ENCODE assay signal across 13 cellular contexts in genomic region chr6:135224037-135224647, GRCh38. TPM values are rescaled to one million over a fixed set of nuclear protein-coding genes. Genes with fewer than 3 reads are reported as not detected.
A peak's percentile ranks its signal among the peaks of the same experiment; 100 is the strongest.
DNase-seq lines count a peak whose midpoint lies in the region; ATAC-seq and TF ChIP-seq lines count a peak whose summit lies in the region.
"Had no signal": no experiment of that assay in that cellular context is flagged by ENCODE, and none has a peak within 500 bp of the region (broad histone marks: within the 10 kb centered on the region; RNA-seq: fewer than 3 reads in every experiment).

No MANE protein-coding gene starts in this region.

- peak overlapping the region; percentile 0 to 93 (median 86) for H3K27ac Mint-ChIP-seq in CD4-positive, alpha-beta memory T cell
- H3K27ac Mint-ChIP-seq in activated naive CD8-positive, alpha-beta T cell treated with anti-CD3 and anti-CD28 coated beads for 36 hours: peak overlapping the region; percentile 49
- H3K27ac Mint-ChIP-seq in naive B cell: peak overlapping the region; percentile 62 to 96 (median 90)

- H3K4me1 ChIP-seq in CD4-positive, alpha-beta memory T cell (ENCODE audit: insufficient read depth, low read length): peaks cover 6% of the 10 kb centered on the region
- peaks cover 70% of the 10 kb centered on the region for H3K4me1 ChIP-seq in KMS-11 (ENCODE audit: low read depth, poor library complexity, severe bottlenecking)
- H3K4me1 ChIP-seq: BLaER1, psoas muscle had no signal

- no peaks in the 10 kb centered on the region for H3K27me3 Mint-ChIP-seq in CD4-positive, alpha-beta memory T cell
- H3K27me3 Mint-ChIP-seq in activated naive CD8-positive, alpha-beta T cell treated with anti-CD3 and anti-CD28 coated beads for 36 hours: no peaks in the 10 kb centered on the region
- no peaks in the 10 kb centered on the region for H3K27me3 Mint-ChIP-seq in naive B cell

- peak overlapping the region in 1 of 2 donors; percentile 30 for H3K4me3 ChIP-seq in CD4-positive, alpha-beta memory T cell (ENCODE audit: low read length in 2 of 2)
- H3K4me3 ChIP-seq in KMS-11 (IDR thresholded peaks at IDR 0.05; ENCODE audit: insufficient read depth, low read depth, low read length): no peak overlapping the region
- H3K4me3 ChIP-seq: BLaER1, psoas muscle had no signal

- POLR2A ChIA-PET in CD4-positive, alpha-beta memory T cell (lab: Charles Lee; ENCODE audit: partially characterized antibody): no interaction called here

- peak overlapping the region; percentile 58 for H2AFZ ChIP-seq in KMS-11 (ENCODE audit: low read depth)

- no peaks in the 10 kb centered on the region for H3K9me3 Mint-ChIP-seq in CD4-positive, alpha-beta memory T cell
- no peaks in the 10 kb centered on the region for H3K9me3 Mint-ChIP-seq in activated naive CD8-positive, alpha-beta T cell treated with anti-CD3 and anti-CD28 coated beads for 36 hours
- H3K9me3 Mint-ChIP-seq in naive B cell: peaks cover 0 to 3% (median 0%) of the 10 kb centered on the region in 7 donors

- no peak for TF ChIP-seq POLR2A in GM18505 (IDR thresholded peaks at IDR 0.05; ENCODE audit: borderline replicate concordance, extremely low read depth, insufficient read depth, insufficient read length)

- no peak for TF ChIP-seq CTCF in KMS-11 (conservative IDR thresholded peaks at IDR 0.05; ENCODE audit: low read depth, low read length)

- H3K9me3 ChIP-seq in CD4-positive, alpha-beta memory T cell (ENCODE audit: control insufficient read depth in 1 of 2, low read length in 2 of 2): no peaks in the 10 kb centered on the region
- H3K9me3 ChIP-seq: BLaER1, psoas muscle had no signal

- peak; percentile 51 to 63 for ATAC-seq in naive B cell (ENCODE audit: low read depth in 2 of 2)
- ATAC-seq in sciatic nerve: no peak
- no peak for ATAC-seq in GM18505 (IDR thresholded peaks at IDR 0.05; ENCODE audit: unreplicated experiment)
- ATAC-seq in left ventricle myocardium superior: no peak
- ATAC-seq: psoas muscle had no signal

- H3K79me2 ChIP-seq in KMS-11 (ENCODE audit: insufficient read depth, low read depth): no peaks in the 10 kb centered on the region

- CTCF ChIA-PET in CD4-positive, alpha-beta memory T cell (lab: Charles Lee; ENCODE audit: partially characterized antibody): interaction anchor here (0.8 to 1.2 kb wide), 3 partner anchors 11 to 42 kb away, joined by 3 to 5 read pairs (median 3); no protein-coding TSS in a partner anchor

- H3K4me2 ChIP-seq in KMS-11: peak overlapping the region; percentile 96
- H3K4me2 ChIP-seq: BLaER1 had no signal

- intact Hi-C loops in CD4-positive, alpha-beta memory T cell (cut with micrococcal nuclease): no loop called here
- intact Hi-C loops in sciatic nerve (cut with DNase I) (no loop called here), left ventricle myocardium superior (cut with micrococcal nuclease) (no loop called here)

- H3K4me1 Mint-ChIP-seq in CD4-positive, alpha-beta memory T cell: peaks cover 8 to 21% (median 11%) of the 10 kb centered on the region in 4 donors
- peaks cover 18% of the 10 kb centered on the region for H3K4me1 Mint-ChIP-seq in activated naive CD8-positive, alpha-beta T cell treated with anti-CD3 and anti-CD28 coated beads for 36 hours
- H3K4me1 Mint-ChIP-seq in naive B cell: peaks cover 16 to 20% (median 19%) of the 10 kb centered on the region in 3 donors

- H3K27ac ChIP-seq in CD4-positive, alpha-beta memory T cell (ENCODE audit: low read depth, low read length): peak overlapping the region; percentile 12
- peak overlapping the region; percentile 79 for H3K27ac ChIP-seq in KMS-11
- H3K27ac ChIP-seq: BLaER1, psoas muscle had no signal

- peak overlapping the region; percentile 63 for H3K9ac ChIP-seq in KMS-11
- H3K9ac ChIP-seq: BLaER1 had no signal

- DNase-seq in CD4-positive, alpha-beta memory T cell: peak in 2 of 5 donors; percentile 25 to 26
- no peak for DNase-seq in activated naive CD8-positive, alpha-beta T cell treated with anti-CD3 and anti-CD28 coated beads for 36 hours
- DNase-seq in naive B cell (peak; percentile 15), sciatic nerve (ENCODE audit: low spot score) (no peak), left ventricle myocardium superior (no peak)
- DNase-seq: activated effector memory CD4-positive, alpha-beta T cell treated with anti-CD3 and anti-CD28 coated beads, Interleukin-2, amount 50 U/mL, for 16 hours; foreskin melanocyte; NCI-H1092; psoas muscle; trophoblast cell had no signal

- no peaks in the 10 kb centered on the region for H3K36me3 Mint-ChIP-seq in CD4-positive, alpha-beta memory T cell
- H3K36me3 Mint-ChIP-seq in activated naive CD8-positive, alpha-beta T cell treated with anti-CD3 and anti-CD28 coated beads for 36 hours: peaks cover 25% of the 10 kb centered on the region
- H3K36me3 Mint-ChIP-seq in naive B cell: no peaks in the 10 kb centered on the region

- no peaks in the 10 kb centered on the region for H3K27me3 ChIP-seq in CD4-positive, alpha-beta memory T cell (ENCODE audit: insufficient read depth, low read length)
- no peaks in the 10 kb centered on the region for H3K27me3 ChIP-seq in KMS-11 (ENCODE audit: insufficient read depth, low read depth)
- H3K27me3 ChIP-seq: BLaER1 had no signal

- no peaks in the 10 kb centered on the region for H4K20me1 ChIP-seq in KMS-11 (ENCODE audit: insufficient read depth)

- no peaks in the 10 kb centered on the region for H3K36me3 ChIP-seq in CD4-positive, alpha-beta memory T cell (ENCODE audit: insufficient read depth, low read length)
- H3K36me3 ChIP-seq in KMS-11 (ENCODE audit: insufficient read depth): no peaks in the 10 kb centered on the region

- H3K4me3 Mint-ChIP-seq in CD4-positive, alpha-beta memory T cell: peak overlapping the region; percentile 61 to 87 (median 82)
- H3K4me3 Mint-ChIP-seq in activated naive CD8-positive, alpha-beta T cell treated with anti-CD3 and anti-CD28 coated beads for 36 hours: peak overlapping the region; percentile 66
- peak overlapping the region; percentile 63 to 94 (median 78) for H3K4me3 Mint-ChIP-seq in naive B cell

RNA-seq across cellular contexts. Expression of gene MYB, which starts 43.0 kb away (rescaled TPM):
- 1 to 10 TPM; 3.9 to 4.7 TPM for total RNA-seq in CD4-positive, alpha-beta memory T cell
- under 1 TPM; 0.31 to 0.35 TPM for polyA plus RNA-seq in CD4-positive, alpha-beta memory T cell
- total RNA-seq in activated naive CD8-positive, alpha-beta T cell treated with anti-CD3 and anti-CD28 coated beads for 36 hours: 10 to 100 TPM; 36.6 to 37.2 TPM
- under 1 TPM in 4 of 6 donors, not detected in 2; 0.13 to 0.39 (median 0.26) TPM for polyA plus RNA-seq in naive B cell (ENCODE audit: low read depth in 6 of 6)
- total RNA-seq in sciatic nerve (0.22 TPM), left ventricle myocardium superior (0.15 TPM)

Comparison
In these comparisons a context has a peak if more than half of its experiments do, and no peak if none do; other contexts are left out.
1. ATAC-seq: peak in naive B cell (2 of 2); none in sciatic nerve (single experiment), GM18505 (single experiment) and left ventricle myocardium superior (single experiment).
2. RNA of gene MYB, which starts 43.0 kb away (total RNA-seq): 36.6 to 37.2 TPM in activated naive CD8-positive, alpha-beta T cell treated with anti-CD3 and anti-CD28 coated beads for 36 hours; 3.9 to 4.7 TPM in CD4-positive, alpha-beta memory T cell, 0.22 TPM in sciatic nerve (single experiment) and 0.15 TPM in left ventricle myocardium superior (single experiment); every median in the first group is over 4 times any median in the second.
3. Peak in every context shown above with its lines, with median percentiles within 50 percentile points of each other: H3K27ac Mint-ChIP-seq and H3K4me3 Mint-ChIP-seq.